In the genomic region with DNA sequence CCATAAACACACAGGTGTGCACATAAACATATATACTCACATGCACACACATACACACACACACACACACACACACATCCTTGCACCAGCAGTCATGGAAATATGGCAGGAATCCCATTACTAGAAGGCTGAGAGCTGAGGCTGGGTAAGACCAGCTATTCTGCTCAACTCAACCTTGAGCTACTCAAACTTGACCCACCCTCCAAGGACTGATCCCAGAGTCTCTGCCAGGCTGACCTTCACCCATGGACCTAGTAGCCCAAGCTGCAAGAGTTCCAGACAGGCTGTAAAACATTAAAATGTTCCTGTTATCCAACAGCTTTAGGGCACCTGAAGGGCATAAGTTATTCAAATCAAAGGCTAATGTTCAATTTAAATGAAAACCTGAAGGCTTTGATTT, we compare ENCODE assay signal across 28 cellular contexts.
"Had no signal": no experiment of that assay in that cellular context is flagged by ENCODE, and none has a peak within 500 bp of the region (broad histone marks: within the 10 kb centered on the region; RNA-seq: fewer than 3 reads in every experiment).

No MANE protein-coding gene starts in this region.

- DNase-seq: activated CD4-positive, alpha-beta memory T cell treated with anti-CD3 and anti-CD28 coated beads for 36 hours; activated CD4-positive, alpha-beta T cell treated with anti-CD3 and anti-CD28 coated beads for 36 hours; activated CD4-positive, alpha-beta T cell treated with anti-CD3 and anti-CD28 coated beads, Interleukin-2, amount 10 ng/mL, durations not matched to agents 24 days and 14 days; activated CD4-positive, CD25-positive, alpha-beta regulatory T cell treated with anti-CD3 and anti-CD28 coated beads, Interleukin-2, amount 50 U/mL, for 72 hours; activated CD8-positive, alpha-beta memory T cell treated with anti-CD3 and anti-CD28 coated beads, Interleukin-2, amount 10 ng/mL, durations not matched to agents 7 days and 5 days; activated CD8-positive, alpha-beta memory T cell treated with anti-CD3 and anti-CD28 coated beads, Interleukin-2, amount 50 U/mL, for 4 hours; activated CD8-positive, alpha-beta T cell treated with anti-CD3 and anti-CD28 coated beads, Interleukin-2, amount 10 ng/mL, durations not matched to agents 7 days and 5 days; activated effector memory CD4-positive, alpha-beta T cell treated with anti-CD3 and anti-CD28 coated beads, Interleukin-2, amount 50 U/mL, for 16 hours; activated naive CD4-positive, alpha-beta T cell treated with anti-CD3 and anti-CD28 coated beads for 36 hours; activated naive CD8-positive, alpha-beta T cell treated with anti-CD3 and anti-CD28 coated beads for 36 hours; activated naive CD8-positive, alpha-beta T cell treated with anti-CD3 and anti-CD28 coated beads, Interleukin-2, amount 50 U/mL, for 24 hours; activated T-cell treated with anti-CD3 and anti-CD28 coated beads, Interleukin-2, amount 50 U/mL, for 1 hour; activated T-cell treated with anti-CD3 and anti-CD28 coated beads, Interleukin-2, amount 50 U/mL, for 48 hours; adrenal gland; aorta; cortex of kidney; dermis blood vessel endothelial cell; effector CD4-positive, alpha-beta T cell; effector memory CD8-positive, alpha-beta T cell; foreskin keratinocyte; gastrocnemius medialis; glutamatergic neuron; heart left ventricle; T-helper 2 cell had no signal

- H3K4me1 Mint-ChIP-seq: activated CD4-positive, alpha-beta T cell treated with anti-CD3 and anti-CD28 coated beads for 36 hours; activated CD4-positive, alpha-beta T cell treated with anti-CD3 and anti-CD28 coated beads, Interleukin-2, amount 10 ng/mL, durations not matched to agents 24 days and 14 days; activated CD8-positive, alpha-beta memory T cell treated with anti-CD3 and anti-CD28 coated beads, Interleukin-2, amount 10 ng/mL, durations not matched to agents 7 days and 5 days; activated naive CD4-positive, alpha-beta T cell treated with anti-CD3 and anti-CD28 coated beads, Interleukin-2, amount 50 U/mL, for 24 hours had no signal

- H3K9me3 Mint-ChIP-seq: activated CD4-positive, alpha-beta memory T cell treated with anti-CD3 and anti-CD28 coated beads for 36 hours; activated CD4-positive, alpha-beta T cell treated with anti-CD3 and anti-CD28 coated beads, Interleukin-2, amount 10 ng/mL, durations not matched to agents 24 days and 14 days; activated naive CD4-positive, alpha-beta T cell treated with anti-CD3 and anti-CD28 coated beads for 36 hours; activated naive CD4-positive, alpha-beta T cell treated with anti-CD3 and anti-CD28 coated beads, Interleukin-2, amount 50 U/mL, for 24 hours; activated naive CD8-positive, alpha-beta T cell treated with anti-CD3 and anti-CD28 coated beads for 36 hours; activated naive CD8-positive, alpha-beta T cell treated with anti-CD3 and anti-CD28 coated beads, Interleukin-2, amount 50 U/mL, for 24 hours; activated T-helper 1 cell treated with anti-CD3 and anti-CD28 coated beads, Interleukin-12 subunit alpha, Interleukin-12 subunit beta, Interleukin-2, Interleukin-4 antibody, amounts not matched to agents 30 ng/mL and 10 ng/mL and 1 ng/mL, durations not matched to agents 14 hours and 24 hours and 36 hours; activated T-helper 2 cell treated with anti-CD3 and anti-CD28 coated beads, Interferon-gamma antibody, Interleukin-2, Interleukin-4, amounts not matched to agents 10 μg/mL and 5 μg/mL and 100 μg/mL, durations not matched to agents 14 hours and 24 hours and 36 hours; effector memory CD8-positive, alpha-beta T cell had no signal

- H3K27ac Mint-ChIP-seq: activated CD4-positive, alpha-beta memory T cell treated with anti-CD3 and anti-CD28 coated beads for 36 hours; activated CD4-positive, alpha-beta T cell treated with anti-CD3 and anti-CD28 coated beads for 36 hours; activated CD4-positive, alpha-beta T cell treated with anti-CD3 and anti-CD28 coated beads, Interleukin-2, amount 10 ng/mL, durations not matched to agents 24 days and 14 days; activated CD8-positive, alpha-beta memory T cell treated with anti-CD3 and anti-CD28 coated beads, Interleukin-2, amount 10 ng/mL, durations not matched to agents 7 days and 5 days; activated CD8-positive, alpha-beta T cell treated with anti-CD3 and anti-CD28 coated beads, Interleukin-2, amount 10 ng/mL, durations not matched to agents 7 days and 5 days; activated naive CD4-positive, alpha-beta T cell treated with anti-CD3 and anti-CD28 coated beads for 36 hours; activated naive CD8-positive, alpha-beta T cell treated with anti-CD3 and anti-CD28 coated beads for 36 hours; activated naive CD8-positive, alpha-beta T cell treated with anti-CD3 and anti-CD28 coated beads, Interleukin-2, amount 50 U/mL, for 24 hours; activated T-helper 1 cell treated with anti-CD3 and anti-CD28 coated beads, Interleukin-12 subunit alpha, Interleukin-12 subunit beta, Interleukin-2, Interleukin-4 antibody, amounts not matched to agents 30 ng/mL and 10 ng/mL and 1 ng/mL, durations not matched to agents 14 hours and 24 hours and 36 hours; activated T-helper 2 cell treated with anti-CD3 and anti-CD28 coated beads, Interferon-gamma antibody, Interleukin-2, Interleukin-4, amounts not matched to agents 10 μg/mL and 5 μg/mL and 100 μg/mL, durations not matched to agents 14 hours and 24 hours and 36 hours; effector memory CD8-positive, alpha-beta T cell had no signal

- H3K4me3 Mint-ChIP-seq: activated CD4-positive, alpha-beta memory T cell treated with anti-CD3 and anti-CD28 coated beads for 36 hours; activated CD4-positive, alpha-beta T cell treated with anti-CD3 and anti-CD28 coated beads for 36 hours; activated CD4-positive, alpha-beta T cell treated with anti-CD3 and anti-CD28 coated beads, Interleukin-2, amount 10 ng/mL, durations not matched to agents 24 days and 14 days; activated CD8-positive, alpha-beta memory T cell treated with anti-CD3 and anti-CD28 coated beads, Interleukin-2, amount 10 ng/mL, durations not matched to agents 7 days and 5 days; activated CD8-positive, alpha-beta T cell treated with anti-CD3 and anti-CD28 coated beads, Interleukin-2, amount 10 ng/mL, durations not matched to agents 7 days and 5 days; activated naive CD4-positive, alpha-beta T cell treated with anti-CD3 and anti-CD28 coated beads for 36 hours; activated naive CD4-positive, alpha-beta T cell treated with anti-CD3 and anti-CD28 coated beads, Interleukin-2, amount 50 U/mL, for 24 hours; activated naive CD8-positive, alpha-beta T cell treated with anti-CD3 and anti-CD28 coated beads for 36 hours; activated naive CD8-positive, alpha-beta T cell treated with anti-CD3 and anti-CD28 coated beads, Interleukin-2, amount 50 U/mL, for 24 hours; activated T-helper 1 cell treated with anti-CD3 and anti-CD28 coated beads, Interleukin-12 subunit alpha, Interleukin-12 subunit beta, Interleukin-2, Interleukin-4 antibody, amounts not matched to agents 30 ng/mL and 10 ng/mL and 1 ng/mL, durations not matched to agents 14 hours and 24 hours and 36 hours; effector memory CD8-positive, alpha-beta T cell had no signal

- H3K36me3 Mint-ChIP-seq: activated CD4-positive, alpha-beta memory T cell treated with anti-CD3 and anti-CD28 coated beads for 36 hours; activated CD8-positive, alpha-beta memory T cell treated with anti-CD3 and anti-CD28 coated beads, Interleukin-2, amount 10 ng/mL, durations not matched to agents 7 days and 5 days; activated naive CD4-positive, alpha-beta T cell treated with anti-CD3 and anti-CD28 coated beads, Interleukin-2, amount 50 U/mL, for 24 hours; activated naive CD8-positive, alpha-beta T cell treated with anti-CD3 and anti-CD28 coated beads for 36 hours had no signal

- FAIRE-seq: colon had no signal

- ATAC-seq: activated naive CD8-positive, alpha-beta T cell treated with anti-CD3 and anti-CD28 coated beads, Interleukin-2, amount 50 U/mL, for 24 hours; gastrocnemius medialis had no signal
